11 cellular contexts compared by ENCODE assay signal in the genomic region with DNA sequence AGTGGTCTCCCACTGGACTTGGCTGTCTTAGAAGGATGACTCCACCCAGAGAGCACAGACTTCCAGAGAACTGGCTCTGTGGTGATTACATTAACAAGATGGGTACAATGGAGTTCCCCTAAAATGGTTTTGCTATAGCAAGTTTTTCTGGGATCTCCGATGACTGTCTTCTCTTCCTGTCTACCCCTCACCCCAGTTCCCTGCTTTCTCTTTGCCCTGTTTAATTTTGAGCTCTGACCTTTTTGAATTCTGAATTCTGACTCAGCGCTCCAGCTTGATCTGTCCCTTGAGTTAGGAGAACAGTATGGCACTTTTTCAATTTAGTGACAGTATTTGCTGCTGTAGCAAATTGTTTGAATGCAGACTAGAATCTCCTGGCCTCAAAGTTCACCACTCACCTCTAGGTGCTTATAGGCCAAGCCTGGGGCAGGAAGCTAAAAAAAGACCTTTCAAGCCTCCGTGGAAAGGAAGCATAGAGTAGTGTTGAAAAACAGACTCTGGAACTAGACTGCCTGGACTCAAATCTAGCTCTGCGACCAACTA. TPM values are rescaled to one million over a fixed set of nuclear protein-coding genes. Genes with fewer than 3 reads are reported as not detected.
DNase-seq lines count a peak whose midpoint lies in the region.
"Had no signal": no experiment of that assay in that cellular context is flagged by ENCODE, and none has a peak within 500 bp of the region (broad histone marks: within the 10 kb centered on the region; RNA-seq: fewer than 3 reads in every experiment).

No MANE protein-coding gene starts in this region.

- peaks cover 75% of the 10 kb centered on the region for H3K36me3 Mint-ChIP-seq in T-helper 2 cell treated with Interferon-gamma antibody and Interleukin-4, amounts not matched to agents 5 μg/mL and 100 μg/mL, for 36 hours (ENCODE audit: low read depth)

- peak overlapping the region; percentile 56 for H3K4me2 ChIP-seq in skeletal muscle satellite cell (ENCODE audit: low read length)
- H3K4me2 ChIP-seq: PC-9 had no signal

- DNase-seq in T-helper 2 cell treated with Interferon-gamma antibody and Interleukin-4, amounts not matched to agents 5 μg/mL and 100 μg/mL, for 36 hours (ENCODE audit: low spot score) = no peak
- DNase-seq in fibroblast of peridontal ligament (ENCODE audit: extremely low read depth) (peak; percentile 61), SIG-M5 treated with dmso at 0.1 percent for 504 hours (lab: John Stamatoyannopoulos, UW; ENCODE audit: unreplicated experiment) (no peak), RKO (ENCODE audit: low spot score) (no peak), NCI-H2171 treated with DMSO at 0.1 percent for 48 hours (lab: John Stamatoyannopoulos, UW) (no peak)
- DNase-seq in stimulated activated naive CD4-positive, alpha-beta T cell treated with Interleukin-2 at 50 U/mL for 16 hours (lab: John Stamatoyannopoulos, UW) = no peak
- DNase-seq: foreskin melanocyte, PC-9 had no signal

- H3K27me3 Mint-ChIP-seq in T-helper 2 cell treated with Interferon-gamma antibody and Interleukin-4, amounts not matched to agents 5 μg/mL and 100 μg/mL, for 36 hours (ENCODE audit: low read depth) = no peaks in the 10 kb centered on the region

- H3K4me1 ChIP-seq in skeletal muscle satellite cell (ENCODE audit: control insufficient read depth, insufficient read depth, low read length) = peaks cover 76% of the 10 kb centered on the region
- H3K4me1 ChIP-seq: parathyroid adenoma had no signal

- peak overlapping the region; percentile 98 for H3K4me3 Mint-ChIP-seq in T-helper 2 cell treated with Interferon-gamma antibody and Interleukin-4, amounts not matched to agents 5 μg/mL and 100 μg/mL, for 36 hours

- no peaks in the 10 kb centered on the region for H3K9me3 ChIP-seq in skeletal muscle satellite cell (replicated peaks; ENCODE audit: low read length)

- H3K4me3 ChIP-seq in GM08714 (ENCODE audit: low read length) = peak overlapping the region; percentile 3; the same call in 1 of the 2 replicates
- H3K4me3 ChIP-seq in skeletal muscle satellite cell (ENCODE audit: low read length) = peak overlapping the region; percentile 27
- H3K4me3 ChIP-seq: PC-9 had no signal

- H3K27ac Mint-ChIP-seq in T-helper 2 cell treated with Interferon-gamma antibody and Interleukin-4, amounts not matched to agents 5 μg/mL and 100 μg/mL, for 36 hours = peak overlapping the region; percentile 83

- no peaks in the 10 kb centered on the region for H3K27me3 ChIP-seq in skeletal muscle satellite cell (ENCODE audit: control insufficient read depth, insufficient read depth, low read length)

- H3K9me3 Mint-ChIP-seq in T-helper 2 cell treated with Interferon-gamma antibody and Interleukin-4, amounts not matched to agents 5 μg/mL and 100 μg/mL, for 36 hours = no peaks in the 10 kb centered on the region

- H3K9ac ChIP-seq in skeletal muscle satellite cell (ENCODE audit: low read depth, low read length) = no peak overlapping the region
- H3K9ac ChIP-seq: parathyroid adenoma had no signal

- peaks cover 12% of the 10 kb centered on the region for H3K36me3 ChIP-seq in skeletal muscle satellite cell (ENCODE audit: insufficient read depth, low read length)

- peaks cover 69% of the 10 kb centered on the region for H3K4me1 Mint-ChIP-seq in T-helper 2 cell treated with Interferon-gamma antibody and Interleukin-4, amounts not matched to agents 5 μg/mL and 100 μg/mL, for 36 hours (ENCODE audit: low read depth)

RNA-seq across cellular contexts. Expression of gene MSN, which starts 7.0 kb away (rescaled TPM):
- total RNA-seq in skeletal muscle satellite cell (2012; rRNA removed) = 315 and 428 TPM in 2 replicates
